ENCODE assay signal across 1 cellular context in the genomic region with DNA sequence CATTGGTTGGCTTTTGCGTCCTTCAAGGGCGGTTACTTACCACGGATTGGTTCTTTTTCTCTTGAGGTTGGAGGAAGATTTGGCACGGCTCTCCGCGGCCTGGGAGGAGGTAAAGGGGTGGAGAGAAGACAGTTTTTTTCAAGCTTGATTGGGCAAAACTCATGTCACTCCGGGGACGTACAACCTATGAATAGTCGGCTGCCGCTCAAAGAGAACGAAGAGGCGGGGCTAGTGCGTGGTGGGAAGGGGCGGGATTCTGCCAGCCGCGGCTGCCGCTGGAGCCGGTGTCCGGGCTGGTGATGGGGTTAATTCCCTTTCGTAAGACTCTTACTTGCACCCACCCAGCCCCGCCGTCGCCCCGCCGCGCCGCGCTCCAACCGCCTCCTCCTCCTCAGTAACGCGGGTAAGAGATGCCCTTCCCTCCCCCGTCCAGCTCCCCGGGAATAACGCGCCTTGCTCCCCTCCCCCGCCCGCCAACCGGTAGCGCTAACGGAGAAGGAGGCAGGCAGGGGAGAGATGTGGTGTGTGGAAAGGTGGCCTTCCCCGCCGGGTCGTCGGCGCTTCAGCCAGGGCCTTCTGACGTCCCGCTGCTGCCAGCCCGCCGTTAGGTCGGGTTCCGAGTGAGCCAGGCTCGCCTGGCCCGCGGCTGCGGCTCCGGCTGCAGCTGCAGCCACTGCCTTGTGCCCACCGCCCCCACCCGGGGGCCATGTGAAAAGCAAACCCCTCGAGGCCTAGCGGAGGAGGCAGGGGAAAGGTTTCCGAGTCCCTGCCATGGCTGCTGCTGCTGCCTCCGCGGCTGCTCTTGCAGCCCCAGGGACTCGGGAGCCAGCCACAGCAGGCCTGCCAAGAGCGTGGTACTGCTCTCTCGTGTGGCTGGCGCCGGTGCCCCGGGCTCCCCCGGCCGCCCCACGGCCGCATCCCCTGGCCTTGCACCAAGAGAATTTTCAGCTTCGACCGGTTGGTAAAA.
TF ChIP-seq lines count a peak whose summit lies in the region.

A gene (plus strand): TSS at position 254 of the 967 bp plus-strand sequence. CDS start 73,362 bp downstream, outside the sequence.

TF ChIP-seq in HepG2, 621 proteins besides CTCF, POLR2A, EP300 and RAD21 (continued from another document and continues in another):
- TF ChIP-seq, protein P1, sequence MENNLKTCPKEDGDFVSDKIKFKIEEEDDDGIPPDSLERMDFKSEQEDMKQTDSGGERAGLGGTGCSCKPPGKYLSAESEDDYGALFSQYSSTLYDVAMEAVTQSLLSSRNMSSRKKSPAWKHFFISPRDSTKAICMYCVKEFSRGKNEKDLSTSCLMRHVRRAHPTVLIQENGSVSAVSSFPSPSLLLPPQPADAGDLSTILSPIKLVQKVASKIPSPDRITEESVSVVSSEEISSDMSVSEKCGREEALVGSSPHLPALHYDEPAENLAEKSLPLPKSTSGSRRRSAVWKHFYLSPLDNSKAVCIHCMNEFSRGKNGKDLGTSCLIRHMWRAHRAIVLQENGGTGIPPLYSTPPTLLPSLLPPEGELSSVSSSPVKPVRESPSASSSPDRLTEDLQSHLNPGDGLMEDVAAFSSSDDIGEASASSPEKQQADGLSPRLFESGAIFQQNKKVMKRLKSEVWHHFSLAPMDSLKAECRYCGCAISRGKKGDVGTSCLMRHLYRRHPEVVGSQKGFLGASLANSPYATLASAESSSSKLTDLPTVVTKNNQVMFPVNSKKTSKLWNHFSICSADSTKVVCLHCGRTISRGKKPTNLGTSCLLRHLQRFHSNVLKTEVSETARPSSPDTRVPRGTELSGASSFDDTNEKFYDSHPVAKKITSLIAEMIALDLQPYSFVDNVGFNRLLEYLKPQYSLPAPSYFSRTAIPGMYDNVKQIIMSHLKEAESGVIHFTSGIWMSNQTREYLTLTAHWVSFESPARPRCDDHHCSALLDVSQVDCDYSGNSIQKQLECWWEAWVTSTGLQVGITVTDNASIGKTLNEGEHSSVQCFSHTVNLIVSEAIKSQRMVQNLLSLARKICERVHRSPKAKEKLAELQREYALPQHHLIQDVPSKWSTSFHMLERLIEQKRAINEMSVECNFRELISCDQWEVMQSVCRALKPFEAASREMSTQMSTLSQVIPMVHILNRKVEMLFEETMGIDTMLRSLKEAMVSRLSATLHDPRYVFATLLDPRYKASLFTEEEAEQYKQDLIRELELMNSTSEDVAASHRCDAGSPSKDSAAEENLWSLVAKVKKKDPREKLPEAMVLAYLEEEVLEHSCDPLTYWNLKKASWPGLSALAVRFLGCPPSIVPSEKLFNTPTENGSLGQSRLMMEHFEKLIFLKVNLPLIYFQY (CRISPR knock-in tag; IDR thresholded peaks at IDR 0.05; ENCODE audit: borderline replicate concordance), result peak; percentile 58; the same call in 1 of the 2 replicates
- TF ChIP-seq ETV5 (CRISPR knock-in tag; IDR thresholded peaks at IDR 0.05; ENCODE audit: borderline replicate concordance) (peak; percentile 35; the same call in 1 of the 2 replicates), NR2F2 (IDR thresholded peaks at IDR 0.05; ENCODE audit: borderline replicate concordance, low read depth) (peak; percentile 63; the same call in 1 of the 2 replicates), ZNF382 (CRISPR knock-in tag; IDR thresholded peaks at IDR 0.05; ENCODE audit: borderline replicate concordance) (no peak), NKX3-1 (CRISPR knock-in tag; IDR thresholded peaks at IDR 0.05) (peak; percentile 22; the same call in 1 of the 2 replicates), NFKB2 (CRISPR knock-in tag; IDR thresholded peaks at IDR 0.05; ENCODE audit: borderline replicate concordance) (peak; percentile 88; the same call in 1 of the 2 replicates), ZNF766 (CRISPR knock-in tag; IDR thresholded peaks at IDR 0.05; ENCODE audit: borderline replicate concordance) (peak; percentile 73; the same call in 1 of the 2 replicates), ZNF839 (CRISPR knock-in tag; IDR thresholded peaks at IDR 0.05; ENCODE audit: borderline replicate concordance) (peak; percentile 87; the same call in 1 of the 2 replicates), THYN1 (CRISPR knock-in tag; IDR thresholded peaks at IDR 0.05; ENCODE audit: borderline replicate concordance, low read depth) (0 out of 2 replicates have a peak, but pooled peaks have one; percentile 41), RELA (CRISPR knock-in tag; IDR thresholded peaks at IDR 0.05) (0 out of 2 replicates have a peak, but pooled peaks have one; percentile 40), MAFF (IDR thresholded peaks at IDR 0.05; ENCODE audit: low read depth, low read length) (no peak), ATM (IDR thresholded peaks at IDR 0.05; ENCODE audit: borderline replicate concordance) (no peak), ZNF558 (CRISPR knock-in tag; IDR thresholded peaks at IDR 0.05; ENCODE audit: borderline replicate concordance) (peak; percentile 71; the same call in 1 of the 2 replicates), ZNF329 (CRISPR knock-in tag; IDR thresholded peaks at IDR 0.05; ENCODE audit: low read depth) (0 out of 2 replicates have a peak, but pooled peaks have one; percentile 39), RXRA (CRISPR knock-in tag; IDR thresholded peaks at IDR 0.05) (peak; percentile 77; the same call in 1 of the 2 replicates), PRMT3 (CRISPR knock-in tag; IDR thresholded peaks at IDR 0.05; ENCODE audit: borderline replicate concordance, low read depth) (no peak)
- TF ChIP-seq, protein P2, sequence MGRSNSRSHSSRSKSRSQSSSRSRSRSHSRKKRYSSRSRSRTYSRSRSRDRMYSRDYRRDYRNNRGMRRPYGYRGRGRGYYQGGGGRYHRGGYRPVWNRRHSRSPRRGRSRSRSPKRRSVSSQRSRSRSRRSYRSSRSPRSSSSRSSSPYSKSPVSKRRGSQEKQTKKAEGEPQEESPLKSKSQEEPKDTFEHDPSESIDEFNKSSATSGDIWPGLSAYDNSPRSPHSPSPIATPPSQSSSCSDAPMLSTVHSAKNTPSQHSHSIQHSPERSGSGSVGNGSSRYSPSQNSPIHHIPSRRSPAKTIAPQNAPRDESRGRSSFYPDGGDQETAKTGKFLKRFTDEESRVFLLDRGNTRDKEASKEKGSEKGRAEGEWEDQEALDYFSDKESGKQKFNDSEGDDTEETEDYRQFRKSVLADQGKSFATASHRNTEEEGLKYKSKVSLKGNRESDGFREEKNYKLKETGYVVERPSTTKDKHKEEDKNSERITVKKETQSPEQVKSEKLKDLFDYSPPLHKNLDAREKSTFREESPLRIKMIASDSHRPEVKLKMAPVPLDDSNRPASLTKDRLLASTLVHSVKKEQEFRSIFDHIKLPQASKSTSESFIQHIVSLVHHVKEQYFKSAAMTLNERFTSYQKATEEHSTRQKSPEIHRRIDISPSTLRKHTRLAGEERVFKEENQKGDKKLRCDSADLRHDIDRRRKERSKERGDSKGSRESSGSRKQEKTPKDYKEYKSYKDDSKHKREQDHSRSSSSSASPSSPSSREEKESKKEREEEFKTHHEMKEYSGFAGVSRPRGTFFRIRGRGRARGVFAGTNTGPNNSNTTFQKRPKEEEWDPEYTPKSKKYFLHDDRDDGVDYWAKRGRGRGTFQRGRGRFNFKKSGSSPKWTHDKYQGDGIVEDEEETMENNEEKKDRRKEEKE (IDR thresholded peaks at IDR 0.05), result no peak
- TF ChIP-seq, protein P3, sequence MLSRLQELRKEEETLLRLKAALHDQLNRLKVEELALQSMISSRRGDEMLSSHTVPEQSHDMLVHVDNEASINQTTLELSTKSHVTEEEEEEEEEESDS (CRISPR knock-in tag; IDR thresholded peaks at IDR 0.05; ENCODE audit: borderline replicate concordance), result peak; percentile 69; the same call in 1 of the 2 replicates
- TF ChIP-seq, protein P4, sequence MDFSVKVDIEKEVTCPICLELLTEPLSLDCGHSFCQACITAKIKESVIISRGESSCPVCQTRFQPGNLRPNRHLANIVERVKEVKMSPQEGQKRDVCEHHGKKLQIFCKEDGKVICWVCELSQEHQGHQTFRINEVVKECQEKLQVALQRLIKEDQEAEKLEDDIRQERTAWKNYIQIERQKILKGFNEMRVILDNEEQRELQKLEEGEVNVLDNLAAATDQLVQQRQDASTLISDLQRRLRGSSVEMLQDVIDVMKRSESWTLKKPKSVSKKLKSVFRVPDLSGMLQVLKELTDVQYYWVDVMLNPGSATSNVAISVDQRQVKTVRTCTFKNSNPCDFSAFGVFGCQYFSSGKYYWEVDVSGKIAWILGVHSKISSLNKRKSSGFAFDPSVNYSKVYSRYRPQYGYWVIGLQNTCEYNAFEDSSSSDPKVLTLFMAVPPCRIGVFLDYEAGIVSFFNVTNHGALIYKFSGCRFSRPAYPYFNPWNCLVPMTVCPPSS (IDR thresholded peaks at IDR 0.05), result no peak
- TF ChIP-seq, protein P5, sequence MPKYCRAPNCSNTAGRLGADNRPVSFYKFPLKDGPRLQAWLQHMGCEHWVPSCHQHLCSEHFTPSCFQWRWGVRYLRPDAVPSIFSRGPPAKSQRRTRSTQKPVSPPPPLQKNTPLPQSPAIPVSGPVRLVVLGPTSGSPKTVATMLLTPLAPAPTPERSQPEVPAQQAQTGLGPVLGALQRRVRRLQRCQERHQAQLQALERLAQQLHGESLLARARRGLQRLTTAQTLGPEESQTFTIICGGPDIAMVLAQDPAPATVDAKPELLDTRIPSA (CRISPR knock-in tag; IDR thresholded peaks at IDR 0.05; ENCODE audit: borderline replicate concordance), result peak; percentile 84
- TF ChIP-seq, protein P6, sequence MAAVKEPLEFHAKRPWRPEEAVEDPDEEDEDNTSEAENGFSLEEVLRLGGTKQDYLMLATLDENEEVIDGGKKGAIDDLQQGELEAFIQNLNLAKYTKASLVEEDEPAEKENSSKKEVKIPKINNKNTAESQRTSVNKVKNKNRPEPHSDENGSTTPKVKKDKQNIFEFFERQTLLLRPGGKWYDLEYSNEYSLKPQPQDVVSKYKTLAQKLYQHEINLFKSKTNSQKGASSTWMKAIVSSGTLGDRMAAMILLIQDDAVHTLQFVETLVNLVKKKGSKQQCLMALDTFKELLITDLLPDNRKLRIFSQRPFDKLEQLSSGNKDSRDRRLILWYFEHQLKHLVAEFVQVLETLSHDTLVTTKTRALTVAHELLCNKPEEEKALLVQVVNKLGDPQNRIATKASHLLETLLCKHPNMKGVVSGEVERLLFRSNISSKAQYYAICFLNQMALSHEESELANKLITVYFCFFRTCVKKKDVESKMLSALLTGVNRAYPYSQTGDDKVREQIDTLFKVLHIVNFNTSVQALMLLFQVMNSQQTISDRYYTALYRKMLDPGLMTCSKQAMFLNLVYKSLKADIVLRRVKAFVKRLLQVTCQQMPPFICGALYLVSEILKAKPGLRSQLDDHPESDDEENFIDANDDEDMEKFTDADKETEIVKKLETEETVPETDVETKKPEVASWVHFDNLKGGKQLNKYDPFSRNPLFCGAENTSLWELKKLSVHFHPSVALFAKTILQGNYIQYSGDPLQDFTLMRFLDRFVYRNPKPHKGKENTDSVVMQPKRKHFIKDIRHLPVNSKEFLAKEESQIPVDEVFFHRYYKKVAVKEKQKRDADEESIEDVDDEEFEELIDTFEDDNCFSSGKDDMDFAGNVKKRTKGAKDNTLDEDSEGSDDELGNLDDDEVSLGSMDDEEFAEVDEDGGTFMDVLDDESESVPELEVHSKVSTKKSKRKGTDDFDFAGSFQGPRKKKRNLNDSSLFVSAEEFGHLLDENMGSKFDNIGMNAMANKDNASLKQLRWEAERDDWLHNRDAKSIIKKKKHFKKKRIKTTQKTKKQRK (IDR thresholded peaks at IDR 0.05; ENCODE audit: low read length), result peak; percentile 82
- TF ChIP-seq, protein P7, sequence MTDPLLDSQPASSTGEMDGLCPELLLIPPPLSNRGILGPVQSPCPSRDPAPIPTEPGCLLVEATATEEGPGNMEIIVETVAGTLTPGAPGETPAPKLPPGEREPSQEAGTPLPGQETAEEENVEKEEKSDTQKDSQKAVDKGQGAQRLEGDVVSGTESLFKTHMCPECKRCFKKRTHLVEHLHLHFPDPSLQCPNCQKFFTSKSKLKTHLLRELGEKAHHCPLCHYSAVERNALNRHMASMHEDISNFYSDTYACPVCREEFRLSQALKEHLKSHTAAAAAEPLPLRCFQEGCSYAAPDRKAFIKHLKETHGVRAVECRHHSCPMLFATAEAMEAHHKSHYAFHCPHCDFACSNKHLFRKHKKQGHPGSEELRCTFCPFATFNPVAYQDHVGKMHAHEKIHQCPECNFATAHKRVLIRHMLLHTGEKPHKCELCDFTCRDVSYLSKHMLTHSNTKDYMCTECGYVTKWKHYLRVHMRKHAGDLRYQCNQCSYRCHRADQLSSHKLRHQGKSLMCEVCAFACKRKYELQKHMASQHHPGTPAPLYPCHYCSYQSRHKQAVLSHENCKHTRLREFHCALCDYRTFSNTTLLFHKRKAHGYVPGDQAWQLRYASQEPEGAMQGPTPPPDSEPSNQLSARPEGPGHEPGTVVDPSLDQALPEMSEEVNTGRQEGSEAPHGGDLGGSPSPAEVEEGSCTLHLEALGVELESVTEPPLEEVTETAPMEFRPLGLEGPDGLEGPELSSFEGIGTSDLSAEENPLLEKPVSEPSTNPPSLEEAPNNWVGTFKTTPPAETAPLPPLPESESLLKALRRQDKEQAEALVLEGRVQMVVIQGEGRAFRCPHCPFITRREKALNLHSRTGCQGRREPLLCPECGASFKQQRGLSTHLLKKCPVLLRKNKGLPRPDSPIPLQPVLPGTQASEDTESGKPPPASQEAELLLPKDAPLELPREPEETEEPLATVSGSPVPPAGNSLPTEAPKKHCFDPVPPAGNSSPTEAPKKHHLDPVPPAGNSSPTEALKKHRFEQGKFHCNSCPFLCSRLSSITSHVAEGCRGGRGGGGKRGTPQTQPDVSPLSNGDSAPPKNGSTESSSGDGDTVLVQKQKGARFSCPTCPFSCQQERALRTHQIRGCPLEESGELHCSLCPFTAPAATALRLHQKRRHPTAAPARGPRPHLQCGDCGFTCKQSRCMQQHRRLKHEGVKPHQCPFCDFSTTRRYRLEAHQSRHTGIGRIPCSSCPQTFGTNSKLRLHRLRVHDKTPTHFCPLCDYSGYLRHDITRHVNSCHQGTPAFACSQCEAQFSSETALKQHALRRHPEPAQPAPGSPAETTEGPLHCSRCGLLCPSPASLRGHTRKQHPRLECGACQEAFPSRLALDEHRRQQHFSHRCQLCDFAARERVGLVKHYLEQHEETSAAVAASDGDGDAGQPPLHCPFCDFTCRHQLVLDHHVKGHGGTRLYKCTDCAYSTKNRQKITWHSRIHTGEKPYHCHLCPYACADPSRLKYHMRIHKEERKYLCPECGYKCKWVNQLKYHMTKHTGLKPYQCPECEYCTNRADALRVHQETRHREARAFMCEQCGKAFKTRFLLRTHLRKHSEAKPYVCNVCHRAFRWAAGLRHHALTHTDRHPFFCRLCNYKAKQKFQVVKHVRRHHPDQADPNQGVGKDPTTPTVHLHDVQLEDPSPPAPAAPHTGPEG (CRISPR knock-in tag; IDR thresholded peaks at IDR 0.05), result peak; percentile 73; the same call in 1 of the 2 replicates
- TF ChIP-seq, protein P8, sequence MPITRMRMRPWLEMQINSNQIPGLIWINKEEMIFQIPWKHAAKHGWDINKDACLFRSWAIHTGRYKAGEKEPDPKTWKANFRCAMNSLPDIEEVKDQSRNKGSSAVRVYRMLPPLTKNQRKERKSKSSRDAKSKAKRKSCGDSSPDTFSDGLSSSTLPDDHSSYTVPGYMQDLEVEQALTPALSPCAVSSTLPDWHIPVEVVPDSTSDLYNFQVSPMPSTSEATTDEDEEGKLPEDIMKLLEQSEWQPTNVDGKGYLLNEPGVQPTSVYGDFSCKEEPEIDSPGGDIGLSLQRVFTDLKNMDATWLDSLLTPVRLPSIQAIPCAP (CRISPR knock-in tag; IDR thresholded peaks at IDR 0.05; ENCODE audit: low read depth), result 0 out of 2 replicates have a peak, but pooled peaks have one; percentile 52
